Comparison of ENCODE assay signal across 8 cellular contexts in the genomic region with DNA sequence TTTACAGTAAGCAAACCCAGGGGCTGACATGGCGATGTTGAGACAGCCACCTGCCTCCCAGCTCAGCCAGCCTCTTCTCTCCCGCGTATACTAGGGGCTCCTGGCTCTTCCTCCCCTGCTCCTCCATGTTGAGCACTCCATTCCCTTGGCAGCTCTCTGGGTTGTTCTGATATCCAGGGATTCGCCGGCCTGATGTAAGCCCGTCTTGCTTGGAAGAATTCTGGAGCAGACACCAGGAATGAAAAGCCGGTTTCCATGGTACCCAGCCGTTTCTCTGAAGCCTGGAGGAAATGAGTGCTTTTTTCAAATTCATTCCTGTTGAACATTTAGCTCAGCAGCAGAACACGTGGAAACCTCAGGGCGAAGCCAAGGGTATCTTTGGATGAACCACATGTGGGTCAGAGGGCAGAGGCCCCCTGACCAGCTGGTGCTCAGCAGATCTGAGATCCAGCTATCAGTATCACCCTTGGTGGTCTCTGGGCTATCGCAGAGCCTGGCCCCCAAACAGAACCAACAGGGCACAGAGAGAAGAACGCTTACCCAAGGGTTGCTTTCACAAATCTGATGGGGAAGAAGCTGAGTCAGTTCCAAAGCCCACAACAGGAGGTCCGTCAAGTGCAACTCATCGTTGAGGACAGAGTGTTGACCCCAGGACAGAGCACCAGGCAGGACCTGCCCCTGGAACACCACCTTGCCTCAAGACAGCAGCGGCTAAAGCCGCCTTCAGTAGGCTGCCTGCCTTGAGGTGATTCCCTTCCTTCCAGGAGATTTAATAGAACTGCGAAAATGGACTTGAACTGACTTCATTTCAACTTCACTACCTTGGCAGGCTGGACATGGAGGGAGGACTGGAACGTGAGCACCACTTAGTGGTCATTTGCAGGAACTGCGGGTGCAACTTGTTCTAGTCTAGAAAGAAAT.
DNase-seq lines count a peak whose midpoint lies in the region; ATAC-seq and TF ChIP-seq lines count a peak whose summit lies in the region.

No MANE protein-coding gene starts in this region.

- no peak overlapping the region for H3K27ac ChIP-seq in DND-41 (ENCODE audit: low read length)
- no peak overlapping the region for H3K27ac ChIP-seq in WERI-Rb-1
- H3K27ac ChIP-seq in dorsolateral prefrontal cortex: peak overlapping the region in 18 of 59 donors; percentile 1 to 53 (median 20)
- no peak overlapping the region for H3K27ac ChIP-seq in lung (ENCODE audit: low read depth in 1 of 2, low read length in 1 of 2)

- no peak overlapping the region for H3K4me3 Mint-ChIP-seq in stimulated activated naive B cell treated with anti-CD40 and anti-IgM and Interleukin-4, amounts not matched to agents 10 μg/mL and 1 μg/mL and 100 μg/mL, for 72 hours

- H3K36me3 ChIP-seq in DND-41 (ENCODE audit: insufficient read depth, low read length) (no peaks in the 10 kb centered on the region), WERI-Rb-1 (no peaks in the 10 kb centered on the region), lung (ENCODE audit: control insufficient read depth in 2 of 2, insufficient read depth in 2 of 2, low read length in 2 of 2) (no peaks in the 10 kb centered on the region)

- 47 to 59% methylated on average over 19 of the region's 19 CpGs for WGBS in lung, 2 donors

- H3K9me3 Mint-ChIP-seq in stimulated activated naive B cell treated with anti-CD40 and anti-IgM and Interleukin-4, amounts not matched to agents 10 μg/mL and 1 μg/mL and 100 μg/mL, for 72 hours: peaks cover 4 to 5% of the 10 kb centered on the region in 2 donors

- H3K4me1 ChIP-seq in DND-41 (ENCODE audit: insufficient read depth, low read length) (no peaks in the 10 kb centered on the region), lung (ENCODE audit: control insufficient read depth in 2 of 2, insufficient read depth in 2 of 2, low read length in 2 of 2) (no peaks in the 10 kb centered on the region)

- no peaks in the 10 kb centered on the region for H3K27me3 ChIP-seq in DND-41 (ENCODE audit: insufficient read depth, low read length, poor library complexity)
- H3K27me3 ChIP-seq in WERI-Rb-1 (ENCODE audit: insufficient read depth, low read depth, severe bottlenecking): peaks cover 97% of the 10 kb centered on the region
- H3K27me3 ChIP-seq in dorsolateral prefrontal cortex: peaks cover 0 to 7% (median 0%) of the 10 kb centered on the region in 45 donors
- no peaks in the 10 kb centered on the region for H3K27me3 ChIP-seq in lung (ENCODE audit: control insufficient read depth, insufficient read depth)

- TF ChIP-seq CTCF in DND-41 (IDR thresholded peaks at IDR 0.05; ENCODE audit: borderline replicate concordance, extremely low read depth, low read length, poor library complexity, severe bottlenecking): peak; percentile 99
- TF ChIP-seq CTCF in WERI-Rb-1 (IDR thresholded peaks at IDR 0.05; ENCODE audit: low read depth, low read length): peak; percentile 87
- TF ChIP-seq CTCF in dorsolateral prefrontal cortex (IDR thresholded peaks at IDR 0.05 in 54 of 56, conservative IDR thresholded peaks at IDR 0.05 in 2 of 56; ENCODE audit: low read depth in 1 of 56, partially characterized antibody in 56 of 56): peak; percentile 90 to 99 (median 97)
- TF ChIP-seq CTCF in lung (IDR thresholded peaks at IDR 0.05; ENCODE audit: control extremely low read depth, extremely low read depth): peak; percentile 94

- intact Hi-C loops in dorsolateral prefrontal cortex (cut with DNase I): loop anchor here (2.0 to 10.0 kb wide), 5 partner anchors 450 to 1247 kb away; a partner anchor contains a TSS

- peaks cover 25 to 33% of the 10 kb centered on the region in 2 donors for H3K27me3 Mint-ChIP-seq in stimulated activated naive B cell treated with anti-CD40 and anti-IgM and Interleukin-4, amounts not matched to agents 10 μg/mL and 1 μg/mL and 100 μg/mL, for 72 hours

- H4K20me1 ChIP-seq in DND-41 (ENCODE audit: insufficient read depth, low read length): no peaks in the 10 kb centered on the region

- no peak overlapping the region for H3K4me3 ChIP-seq in DND-41 (ENCODE audit: low read depth in 1 of 2, low read length in 2 of 2)
- H3K4me3 ChIP-seq in WERI-Rb-1 (ENCODE audit: low read depth, low read length): no peak overlapping the region
- H3K4me3 ChIP-seq in dorsolateral prefrontal cortex: peak overlapping the region in 29 of 59 donors; percentile 4 to 49 (median 17)
- H3K4me3 ChIP-seq in lung: no peak overlapping the region

- H2AFZ ChIP-seq in DND-41 (ENCODE audit: low read depth, low read length): no peak overlapping the region

- no peak overlapping the region for H3K4me2 ChIP-seq in DND-41 (ENCODE audit: insufficient read depth, low read length)

- H3K9ac ChIP-seq in DND-41 (ENCODE audit: low read depth, low read length): no peak overlapping the region

- no peaks in the 10 kb centered on the region for H3K9me3 ChIP-seq in DND-41 (ENCODE audit: insufficient read depth, low read length, severe bottlenecking)
- H3K9me3 ChIP-seq in WERI-Rb-1 (ENCODE audit: severe bottlenecking): no peaks in the 10 kb centered on the region
- H3K9me3 ChIP-seq in lung (ENCODE audit: control insufficient read depth in 2 of 2, insufficient read depth in 1 of 2, low read length in 1 of 2): no peaks in the 10 kb centered on the region

- H3K79me2 ChIP-seq in DND-41 (ENCODE audit: insufficient read depth, low read length): no peaks in the 10 kb centered on the region

- peaks cover 33 to 34% of the 10 kb centered on the region in 2 donors for H3K4me1 Mint-ChIP-seq in stimulated activated naive B cell treated with anti-CD40 and anti-IgM and Interleukin-4, amounts not matched to agents 10 μg/mL and 1 μg/mL and 100 μg/mL, for 72 hours

- peaks cover 0 to 5% of the 10 kb centered on the region in 2 donors for H3K36me3 Mint-ChIP-seq in stimulated activated naive B cell treated with anti-CD40 and anti-IgM and Interleukin-4, amounts not matched to agents 10 μg/mL and 1 μg/mL and 100 μg/mL, for 72 hours

- no peak overlapping the region for H3K27ac Mint-ChIP-seq in stimulated activated naive B cell treated with anti-CD40 and anti-IgM and Interleukin-4, amounts not matched to agents 10 μg/mL and 1 μg/mL and 100 μg/mL, for 72 hours

- ATAC-seq in DND-41 (ENCODE audit: insufficient read depth, low read depth): peak; percentile 70
- peak; percentile 43 for ATAC-seq in HG02642 (IDR thresholded peaks at IDR 0.05; ENCODE audit: poor library complexity, unreplicated experiment)
- ATAC-seq in lung (ENCODE audit: insufficient read depth, low FRiP score): peak; percentile 83
- peak; percentile 35 to 43 for ATAC-seq in stimulated activated naive B cell treated with anti-CD40 and anti-IgM and Interleukin-4, amounts not matched to agents 10 μg/mL and 1 μg/mL and 100 μg/mL, for 72 hours (replicated peaks)

- DNase-seq in DND-41 (peak; percentile 62), NCI-H2227 treated with DMSO at 0.1 percent for 48 hours (lab: John Stamatoyannopoulos, UW) (peak; percentile 80), WERI-Rb-1 (peak; percentile 43), dorsolateral prefrontal cortex (peak; percentile 42 to 82 (median 74)), lung (ENCODE audit: low spot score) (peak; percentile 58), amniotic stem cell (lab: John Stamatoyannopoulos, UW) (no peak)
- peak; percentile 45 for DNase-seq in stimulated activated naive B cell treated with anti-CD40 and anti-IgM and Interleukin-4, amounts not matched to agents 10 μg/mL and 1 μg/mL and 100 μg/mL, for 72 hours
